In genomic region chr7:154072408-154073181, GRCh38 we compare ENCODE assay signal across 10 cellular contexts. TPM values are rescaled to one million over a fixed set of nuclear protein-coding genes. Genes with fewer than 3 reads are reported as not detected.
"Had no signal": no experiment of that assay in that cellular context is flagged by ENCODE, and none has a peak within 500 bp of the region (broad histone marks: within the 10 kb centered on the region; RNA-seq: fewer than 3 reads in every experiment).

No MANE protein-coding gene starts in this region.

RNA-seq across cellular contexts. Expression of gene DPP6, which starts 20.4 kb away (rescaled TPM):
- total RNA-seq: activated CD4-positive, alpha-beta T cell treated with anti-CD3 and anti-CD28 coated beads, Interleukin-2, amount 10 ng/mL, durations not matched to agents 24 days and 14 days; activated CD8-positive, alpha-beta memory T cell treated with anti-CD3 and anti-CD28 coated beads for 36 hours; activated CD8-positive, alpha-beta T cell treated with anti-CD3 and anti-CD28 coated beads for 36 hours; activated naive CD8-positive, alpha-beta T cell treated with anti-CD3 and anti-CD28 coated beads for 36 hours; activated T-cell treated with anti-CD3 and anti-CD28 coated beads, Interleukin-2, amount 50 U/mL, for 72 hours; activated T-helper 17 cell treated with anti-CD3 and anti-CD28 coated beads, Interleukin-2, amount 50 U/mL, for 72 hours; ascending aorta; SJSA1 had no signal
- polyA plus RNA-seq: cardiac muscle cell, SK-N-SH had no signal
